1 cellular context compared by ENCODE assay signal in the genomic region with DNA sequence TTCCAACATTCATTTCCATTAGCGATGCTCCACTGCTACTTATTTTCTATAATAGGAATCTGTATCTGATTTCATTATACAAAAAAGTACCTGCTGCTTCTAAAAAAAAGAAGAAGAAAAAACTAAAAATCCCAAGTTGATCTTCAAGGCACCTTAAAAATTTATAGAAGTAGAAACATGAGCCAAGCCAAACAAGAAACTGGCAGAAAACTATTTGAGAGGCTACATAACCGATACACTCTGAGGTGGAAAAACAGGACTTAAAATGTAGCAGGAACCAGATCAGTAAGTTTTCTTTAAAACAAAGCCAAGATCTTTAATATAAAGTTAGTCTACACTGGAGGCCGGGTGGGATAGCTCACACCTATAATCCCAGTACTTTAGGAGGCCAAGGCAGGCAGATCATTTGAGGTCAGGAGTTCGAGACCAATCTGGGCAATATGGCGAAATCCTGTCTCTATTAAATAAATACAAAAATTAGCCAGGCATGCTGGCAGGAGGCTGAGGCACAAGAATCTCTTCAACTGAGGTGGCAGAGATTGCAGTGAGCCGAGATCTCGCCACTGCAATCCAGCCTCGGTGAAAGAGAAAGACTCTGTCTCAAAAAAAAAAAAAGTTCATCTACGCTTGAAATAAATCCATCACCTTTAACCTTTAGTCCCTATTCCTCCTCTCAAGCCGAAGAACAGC.
TF ChIP-seq lines count a peak whose summit lies in the region.

No MANE protein-coding gene starts in this region.

TF ChIP-seq in WTC11, 78 proteins besides CTCF, POLR2A, EP300 and RAD21:
- TF ChIP-seq, protein P1, sequence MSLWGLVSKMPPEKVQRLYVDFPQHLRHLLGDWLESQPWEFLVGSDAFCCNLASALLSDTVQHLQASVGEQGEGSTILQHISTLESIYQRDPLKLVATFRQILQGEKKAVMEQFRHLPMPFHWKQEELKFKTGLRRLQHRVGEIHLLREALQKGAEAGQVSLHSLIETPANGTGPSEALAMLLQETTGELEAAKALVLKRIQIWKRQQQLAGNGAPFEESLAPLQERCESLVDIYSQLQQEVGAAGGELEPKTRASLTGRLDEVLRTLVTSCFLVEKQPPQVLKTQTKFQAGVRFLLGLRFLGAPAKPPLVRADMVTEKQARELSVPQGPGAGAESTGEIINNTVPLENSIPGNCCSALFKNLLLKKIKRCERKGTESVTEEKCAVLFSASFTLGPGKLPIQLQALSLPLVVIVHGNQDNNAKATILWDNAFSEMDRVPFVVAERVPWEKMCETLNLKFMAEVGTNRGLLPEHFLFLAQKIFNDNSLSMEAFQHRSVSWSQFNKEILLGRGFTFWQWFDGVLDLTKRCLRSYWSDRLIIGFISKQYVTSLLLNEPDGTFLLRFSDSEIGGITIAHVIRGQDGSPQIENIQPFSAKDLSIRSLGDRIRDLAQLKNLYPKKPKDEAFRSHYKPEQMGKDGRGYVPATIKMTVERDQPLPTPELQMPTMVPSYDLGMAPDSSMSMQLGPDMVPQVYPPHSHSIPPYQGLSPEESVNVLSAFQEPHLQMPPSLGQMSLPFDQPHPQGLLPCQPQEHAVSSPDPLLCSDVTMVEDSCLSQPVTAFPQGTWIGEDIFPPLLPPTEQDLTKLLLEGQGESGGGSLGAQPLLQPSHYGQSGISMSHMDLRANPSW (CRISPR knock-in tag; conservative IDR thresholded peaks at IDR 0.05; ENCODE audit: low read depth), result no peak
- TF ChIP-seq TEAD1 (CRISPR knock-in tag; IDR thresholded peaks at IDR 0.05) (no peak), MXD4 (CRISPR knock-in tag; IDR thresholded peaks at IDR 0.05; ENCODE audit: borderline replicate concordance) (no peak), FOXK1 (CRISPR knock-in tag; IDR thresholded peaks at IDR 0.05) (no peak), JUN (CRISPR knock-in tag; IDR thresholded peaks at IDR 0.05) (no peak), RELA (CRISPR knock-in tag; IDR thresholded peaks at IDR 0.05; ENCODE audit: borderline replicate concordance) (no peak), FOXP1 (CRISPR knock-in tag; IDR thresholded peaks at IDR 0.05; ENCODE audit: borderline replicate concordance) (no peak), NFATC4 (CRISPR knock-in tag; IDR thresholded peaks at IDR 0.05) (no peak), SOX15 (CRISPR knock-in tag; IDR thresholded peaks at IDR 0.05) (no peak), ETV6 (CRISPR knock-in tag; IDR thresholded peaks at IDR 0.05) (no peak)
- TF ChIP-seq, protein P2, sequence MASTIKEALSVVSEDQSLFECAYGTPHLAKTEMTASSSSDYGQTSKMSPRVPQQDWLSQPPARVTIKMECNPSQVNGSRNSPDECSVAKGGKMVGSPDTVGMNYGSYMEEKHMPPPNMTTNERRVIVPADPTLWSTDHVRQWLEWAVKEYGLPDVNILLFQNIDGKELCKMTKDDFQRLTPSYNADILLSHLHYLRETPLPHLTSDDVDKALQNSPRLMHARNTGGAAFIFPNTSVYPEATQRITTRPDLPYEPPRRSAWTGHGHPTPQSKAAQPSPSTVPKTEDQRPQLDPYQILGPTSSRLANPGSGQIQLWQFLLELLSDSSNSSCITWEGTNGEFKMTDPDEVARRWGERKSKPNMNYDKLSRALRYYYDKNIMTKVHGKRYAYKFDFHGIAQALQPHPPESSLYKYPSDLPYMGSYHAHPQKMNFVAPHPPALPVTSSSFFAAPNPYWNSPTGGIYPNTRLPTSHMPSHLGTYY (CRISPR knock-in tag; IDR thresholded peaks at IDR 0.05), result no peak
- TF ChIP-seq, protein P3, sequence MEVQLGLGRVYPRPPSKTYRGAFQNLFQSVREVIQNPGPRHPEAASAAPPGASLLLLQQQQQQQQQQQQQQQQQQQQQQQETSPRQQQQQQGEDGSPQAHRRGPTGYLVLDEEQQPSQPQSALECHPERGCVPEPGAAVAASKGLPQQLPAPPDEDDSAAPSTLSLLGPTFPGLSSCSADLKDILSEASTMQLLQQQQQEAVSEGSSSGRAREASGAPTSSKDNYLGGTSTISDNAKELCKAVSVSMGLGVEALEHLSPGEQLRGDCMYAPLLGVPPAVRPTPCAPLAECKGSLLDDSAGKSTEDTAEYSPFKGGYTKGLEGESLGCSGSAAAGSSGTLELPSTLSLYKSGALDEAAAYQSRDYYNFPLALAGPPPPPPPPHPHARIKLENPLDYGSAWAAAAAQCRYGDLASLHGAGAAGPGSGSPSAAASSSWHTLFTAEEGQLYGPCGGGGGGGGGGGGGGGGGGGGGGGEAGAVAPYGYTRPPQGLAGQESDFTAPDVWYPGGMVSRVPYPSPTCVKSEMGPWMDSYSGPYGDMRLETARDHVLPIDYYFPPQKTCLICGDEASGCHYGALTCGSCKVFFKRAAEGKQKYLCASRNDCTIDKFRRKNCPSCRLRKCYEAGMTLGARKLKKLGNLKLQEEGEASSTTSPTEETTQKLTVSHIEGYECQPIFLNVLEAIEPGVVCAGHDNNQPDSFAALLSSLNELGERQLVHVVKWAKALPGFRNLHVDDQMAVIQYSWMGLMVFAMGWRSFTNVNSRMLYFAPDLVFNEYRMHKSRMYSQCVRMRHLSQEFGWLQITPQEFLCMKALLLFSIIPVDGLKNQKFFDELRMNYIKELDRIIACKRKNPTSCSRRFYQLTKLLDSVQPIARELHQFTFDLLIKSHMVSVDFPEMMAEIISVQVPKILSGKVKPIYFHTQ (CRISPR knock-in tag; IDR thresholded peaks at IDR 0.05), result no peak
- TF ChIP-seq, protein P4, sequence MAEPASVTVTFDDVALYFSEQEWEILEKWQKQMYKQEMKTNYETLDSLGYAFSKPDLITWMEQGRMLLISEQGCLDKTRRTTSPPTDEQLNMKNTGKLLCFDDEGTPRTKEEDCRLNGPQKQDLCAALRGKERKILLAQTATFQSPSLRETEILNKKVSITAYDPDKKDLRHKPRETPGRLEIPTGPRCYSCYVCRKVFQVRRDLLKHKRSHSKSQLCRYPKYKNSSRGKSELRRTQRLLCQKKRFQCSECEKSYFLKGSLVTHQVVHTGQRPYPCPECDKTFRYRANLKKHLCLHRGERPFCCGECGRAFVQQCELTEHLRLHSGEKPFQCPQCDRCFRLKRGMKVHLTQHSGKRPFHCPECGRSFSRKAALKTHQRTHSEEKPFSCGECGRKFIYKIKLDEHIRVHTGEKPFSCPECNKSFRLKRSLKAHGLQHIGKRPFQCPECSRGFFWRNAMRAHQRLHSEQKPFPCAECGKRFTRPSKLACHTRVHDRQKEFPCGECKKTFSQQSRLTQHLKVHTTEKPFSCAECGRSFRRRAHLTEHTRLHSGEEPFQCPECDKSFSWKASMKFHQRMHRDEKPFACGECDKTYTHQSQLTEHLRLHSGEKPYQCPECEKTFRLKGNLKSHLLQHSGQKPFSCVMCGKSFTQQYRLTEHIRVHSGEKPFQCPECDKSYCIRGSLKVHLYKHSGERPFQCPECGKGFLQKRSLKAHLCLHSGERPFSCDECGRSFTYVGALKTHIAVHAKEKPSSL (CRISPR knock-in tag; conservative IDR thresholded peaks at IDR 0.05), result no peak
- TF ChIP-seq, protein P5, sequence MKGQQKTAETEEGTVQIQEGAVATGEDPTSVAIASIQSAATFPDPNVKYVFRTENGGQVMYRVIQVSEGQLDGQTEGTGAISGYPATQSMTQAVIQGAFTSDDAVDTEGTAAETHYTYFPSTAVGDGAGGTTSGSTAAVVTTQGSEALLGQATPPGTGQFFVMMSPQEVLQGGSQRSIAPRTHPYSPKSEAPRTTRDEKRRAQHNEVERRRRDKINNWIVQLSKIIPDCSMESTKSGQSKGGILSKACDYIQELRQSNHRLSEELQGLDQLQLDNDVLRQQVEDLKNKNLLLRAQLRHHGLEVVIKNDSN (CRISPR knock-in tag; IDR thresholded peaks at IDR 0.05), result no peak
